ENCODE assay signal across 13 cellular contexts in genomic region chr21:43853851-43854772, GRCh38.
A peak's percentile ranks its signal among the peaks of the same experiment; 100 is the strongest.
DNase-seq lines count a peak whose midpoint lies in the region; ATAC-seq lines count a peak whose summit lies in the region.
"Had no signal": no experiment of that assay in that cellular context is flagged by ENCODE, and none has a peak within 500 bp of the region (broad histone marks: within the 10 kb centered on the region; RNA-seq: fewer than 3 reads in every experiment).

No MANE protein-coding gene starts in this region.

- peaks cover 26% of the 10 kb centered on the region for H3K4me1 Mint-ChIP-seq in stimulated activated naive CD8-positive, alpha-beta T cell treated with anti-CD3 and anti-CD28 coated beads, Interleukin-15, amount 100 ng/mL, for 72 hours
- H3K4me1 Mint-ChIP-seq in activated naive CD8-positive, alpha-beta T cell treated with anti-CD3 and anti-CD28 coated beads, Interleukin-2, amount 50 U/mL, for 24 hours, result peaks cover 17% of the 10 kb centered on the region

- H3K4me3 Mint-ChIP-seq in stimulated activated naive CD8-positive, alpha-beta T cell treated with anti-CD3 and anti-CD28 coated beads, Interleukin-15, amount 100 ng/mL, for 72 hours, result peak overlapping the region in 1 of 2 donors; percentile 86
- H3K4me3 Mint-ChIP-seq in activated naive CD8-positive, alpha-beta T cell treated with anti-CD3 and anti-CD28 coated beads, Interleukin-2, amount 50 U/mL, for 24 hours, result no peak overlapping the region

- DNase-seq in stimulated activated naive CD8-positive, alpha-beta T cell treated with anti-CD3 and anti-CD28 coated beads, Interleukin-15, amount 100 ng/mL, for 72 hours, result no peak
- DNase-seq in stimulated activated naive CD8-positive, alpha-beta T cell treated with anti-CD3 and anti-CD28 coated beads, Interleukin-15, Interleukin-2, amounts not matched to agents 100 U/mL and 50 U/mL, for 24 hours, result no peak
- DNase-seq in activated naive CD8-positive, alpha-beta T cell treated with anti-CD3 and anti-CD28 coated beads, Interleukin-2, amount 50 U/mL, for 24 hours, result no peak
- DNase-seq in activated gamma-delta T cell (lab: John Stamatoyannopoulos, UW), result no peak
- DNase-seq in NCI-H1930 (lab: John Stamatoyannopoulos, UW), result no peak
- no peak for DNase-seq in NCI-H1436 (lab: John Stamatoyannopoulos, UW)
- DNase-seq: activated B cell treated with CpG ODN at 0.5 μM for 24 hours; activated T-cell treated with anti-CD3 and anti-CD28 coated beads for 4 hours; left colon; NK-92 treated with Interleukin-12 subunit alpha and Interleukin-12 subunit beta, amount 100 ng/mL, for 24 hours; occipital lobe had no signal

- no peaks in the 10 kb centered on the region for H3K36me3 Mint-ChIP-seq in activated naive CD8-positive, alpha-beta T cell treated with anti-CD3 and anti-CD28 coated beads, Interleukin-2, amount 50 U/mL, for 24 hours (ENCODE audit: low read depth)

- peak overlapping the region in 1 of 2 donors; percentile 79 for H3K27ac Mint-ChIP-seq in stimulated activated naive CD8-positive, alpha-beta T cell treated with anti-CD3 and anti-CD28 coated beads, Interleukin-15, amount 100 ng/mL, for 72 hours
- H3K27ac Mint-ChIP-seq in activated naive CD8-positive, alpha-beta T cell treated with anti-CD3 and anti-CD28 coated beads, Interleukin-2, amount 50 U/mL, for 24 hours, result peak overlapping the region; percentile 54

- H3K27me3 Mint-ChIP-seq in stimulated activated naive CD8-positive, alpha-beta T cell treated with anti-CD3 and anti-CD28 coated beads, Interleukin-15, amount 100 ng/mL, for 72 hours, result peaks cover 21% of the 10 kb centered on the region
- peaks cover 19% of the 10 kb centered on the region for H3K27me3 Mint-ChIP-seq in activated naive CD8-positive, alpha-beta T cell treated with anti-CD3 and anti-CD28 coated beads, Interleukin-2, amount 50 U/mL, for 24 hours

- ATAC-seq in stimulated activated naive CD8-positive, alpha-beta T cell treated with anti-CD3 and anti-CD28 coated beads, Interleukin-15, amount 100 ng/mL, for 72 hours, result peak; percentile 1
- no peak for ATAC-seq in stimulated activated naive CD8-positive, alpha-beta T cell treated with anti-CD3 and anti-CD28 coated beads, Interleukin-15, Interleukin-2, amounts not matched to agents 100 U/mL and 50 U/mL, for 24 hours
- ATAC-seq in HG03280 (IDR thresholded peaks at IDR 0.05; ENCODE audit: unreplicated experiment) (peak; percentile 16), HG03025 (IDR thresholded peaks at IDR 0.05; ENCODE audit: low FRiP score, unreplicated experiment) (no peak)
- ATAC-seq in activated naive CD8-positive, alpha-beta T cell treated with anti-CD3 and anti-CD28 coated beads, Interleukin-2, amount 50 U/mL, for 24 hours, result no peak

- peaks cover 6 to 12% of the 10 kb centered on the region in 2 donors for H3K9me3 Mint-ChIP-seq in stimulated activated naive CD8-positive, alpha-beta T cell treated with anti-CD3 and anti-CD28 coated beads, Interleukin-15, amount 100 ng/mL, for 72 hours
- H3K9me3 Mint-ChIP-seq in activated naive CD8-positive, alpha-beta T cell treated with anti-CD3 and anti-CD28 coated beads, Interleukin-2, amount 50 U/mL, for 24 hours, result peaks cover 4% of the 10 kb centered on the region

Comparison
In these comparisons a context has a peak if more than half of its experiments do, and no peak if none do; other contexts are left out.
1. ATAC-seq: peak in stimulated activated naive CD8-positive, alpha-beta T cell treated with anti-CD3 and anti-CD28 coated beads, Interleukin-15, amount 100 ng/mL, for 72 hours (single experiment) and HG03280 (single experiment); none in stimulated activated naive CD8-positive, alpha-beta T cell treated with anti-CD3 and anti-CD28 coated beads, Interleukin-15, Interleukin-2, amounts not matched to agents 100 U/mL and 50 U/mL, for 24 hours (single experiment), activated naive CD8-positive, alpha-beta T cell treated with anti-CD3 and anti-CD28 coated beads, Interleukin-2, amount 50 U/mL, for 24 hours (single experiment) and HG03025 (single experiment).